ENCODE assay signal across 20 cellular contexts in genomic region chr7:117333168-117333567, GRCh38. TPM values are rescaled to one million over a fixed set of nuclear protein-coding genes. Genes with fewer than 3 reads are reported as not detected.
DNase-seq lines count a peak whose midpoint lies in the region; ATAC-seq and TF ChIP-seq lines count a peak whose summit lies in the region.
"Had no signal": no experiment of that assay in that cellular context is flagged by ENCODE, and none has a peak within 500 bp of the region (broad histone marks: within the 10 kb centered on the region; RNA-seq: fewer than 3 reads in every experiment).

No MANE protein-coding gene starts in this region.

- no peaks in the 10 kb centered on the region for H3K27me3 Mint-ChIP-seq in GM23338 (ENCODE audit: insufficient read depth, low read depth, poor library complexity)
- peaks cover 10% of the 10 kb centered on the region for H3K27me3 Mint-ChIP-seq in WTC11 (ENCODE audit: low read depth)
- H3K27me3 Mint-ChIP-seq in endodermal cell (ENCODE audit: insufficient read depth), result peaks cover 42% of the 10 kb centered on the region

- H3K9me3 Mint-ChIP-seq in GM23338 (no peaks in the 10 kb centered on the region), WTC11 (no peaks in the 10 kb centered on the region), endodermal cell (no peaks in the 10 kb centered on the region)
- H3K9me3 Mint-ChIP-seq: CD8-positive, alpha-beta T cell had no signal

- H4K20me1 ChIP-seq in GM23338 (replicated peaks; ENCODE audit: insufficient read depth), result no peaks in the 10 kb centered on the region
- H4K20me1 ChIP-seq: BLaER1 treated with 17β-estradiol and CSF1 and Interleukin-3, amounts not matched to agents 10 nM and 100 nM had no signal

- H3K27ac Mint-ChIP-seq in GM23338 (no peak overlapping the region), WTC11 (no peak overlapping the region), endodermal cell (no peak overlapping the region)
- H3K27ac Mint-ChIP-seq: CD8-positive, alpha-beta T cell had no signal

- H3K79me2 ChIP-seq in GM23338 (replicated peaks; ENCODE audit: insufficient read depth), result no peaks in the 10 kb centered on the region

- intact Hi-C loops in upper lobe of right lung (cut with DNase I), result no loop called here

- H2AFZ ChIP-seq in GM23338, result no peak overlapping the region

- H3F3A ChIP-seq in GM23338 (replicated peaks; ENCODE audit: low read depth), result no peaks in the 10 kb centered on the region

- H3K4me1 Mint-ChIP-seq in GM23338, result no peaks in the 10 kb centered on the region
- no peaks in the 10 kb centered on the region for H3K4me1 Mint-ChIP-seq in WTC11
- H3K4me1 Mint-ChIP-seq in endodermal cell, result no peaks in the 10 kb centered on the region

- ATAC-seq in GM23338 (no peak), WTC11 (peak; percentile 56), foreskin keratinocyte (peak; percentile 28), GM19035 (IDR thresholded peaks at IDR 0.05; ENCODE audit: unreplicated experiment) (no peak), esophagus mucosa (no peak), upper lobe of right lung (no peak)
- ATAC-seq: CD8-positive, alpha-beta T cell; SK-N-SH treated with all-trans-retinoic acid at 6 μM for 48 hours had no signal

- H3K36me3 Mint-ChIP-seq in GM23338 (ENCODE audit: low read depth), result no peaks in the 10 kb centered on the region
- H3K36me3 Mint-ChIP-seq in WTC11, result no peaks in the 10 kb centered on the region
- no peaks in the 10 kb centered on the region for H3K36me3 Mint-ChIP-seq in endodermal cell (ENCODE audit: low read depth)
- H3K36me3 Mint-ChIP-seq: CD8-positive, alpha-beta T cell had no signal

- H3K9me2 ChIP-seq in GM23338 (ENCODE audit: insufficient read depth), result 0 out of 2 replicates have a peak, but pooled peaks cover 4% of the 10 kb centered on the region

- H3K9ac ChIP-seq in endodermal cell (ENCODE audit: extremely low read depth, low read length, poor library complexity, severe bottlenecking), result no peak overlapping the region
- H3K9ac ChIP-seq: BLaER1 treated with 17β-estradiol and CSF1 and Interleukin-3, amounts not matched to agents 10 nM and 100 nM; KMS-11 had no signal

- H3K27ac ChIP-seq in GM23338 (ENCODE audit: low read depth) (no peak overlapping the region), endodermal cell (ENCODE audit: low read depth, low read length) (no peak overlapping the region), foreskin keratinocyte (no peak overlapping the region), upper lobe of right lung (no peak overlapping the region)
- H3K27ac ChIP-seq: BLaER1 treated with 17β-estradiol and CSF1 and Interleukin-3, amounts not matched to agents 10 nM and 100 nM; KMS-11 had no signal

- no peak overlapping the region for H3K4me2 ChIP-seq in GM23338
- H3K4me2 ChIP-seq: BLaER1 treated with 17β-estradiol and CSF1 and Interleukin-3, amounts not matched to agents 10 nM and 100 nM; KMS-11 had no signal

- H3K4me1 ChIP-seq in GM23338 (ENCODE audit: insufficient read depth) (no peaks in the 10 kb centered on the region), endodermal cell (ENCODE audit: control insufficient read depth, insufficient read depth, low read length) (no peaks in the 10 kb centered on the region), foreskin keratinocyte (no peaks in the 10 kb centered on the region), upper lobe of right lung (no peaks in the 10 kb centered on the region)

- peak; percentile 42 for DNase-seq in GM23338 (ENCODE audit: low spot score)
- no peak for DNase-seq in WTC11 (ENCODE audit: low spot score)
- DNase-seq in endodermal cell, result no peak
- no peak for DNase-seq in foreskin keratinocyte
- DNase-seq in stimulated activated CD8-positive, alpha-beta memory T cell treated with anti-CD3 and anti-CD28 coated beads, Interleukin-4, amount 100 ng/mL, for 48 hours, result no peak
- DNase-seq in upper lobe of right lung, result no peak
- DNase-seq: CD8-positive, alpha-beta T cell; H7; MV-4-11; NCI-H187; NCI-H2107; NCI-H524; RPMI8226; SIG-M5 had no signal

- POLR2A ChIA-PET in WTC11 (lab: Charles Lee), result no interaction called here

- H3K4me3 Mint-ChIP-seq in GM23338 (no peak overlapping the region), WTC11 (no peak overlapping the region), endodermal cell (no peak overlapping the region)
- H3K4me3 Mint-ChIP-seq: CD8-positive, alpha-beta T cell had no signal

- H3K27me3 ChIP-seq in GM23338 (ENCODE audit: insufficient read depth) (no peaks in the 10 kb centered on the region), endodermal cell (ENCODE audit: control insufficient read depth, insufficient read depth, low read length, poor library complexity, severe bottlenecking) (peaks cover 46% of the 10 kb centered on the region), foreskin keratinocyte (peaks cover 38% of the 10 kb centered on the region), upper lobe of right lung (no peaks in the 10 kb centered on the region)
- H3K27me3 ChIP-seq: BLaER1 treated with 17β-estradiol and CSF1 and Interleukin-3, amounts not matched to agents 10 nM and 100 nM had no signal

- TF ChIP-seq CTCF in GM23338 (conservative IDR thresholded peaks at IDR 0.05; ENCODE audit: low read depth in 2 of 2) (peak in 1 of 2 experiments; percentile 36; a peak in 3 of 4 replicates), WTC11 (IDR thresholded peaks at IDR 0.05) (no peak), endodermal cell (conservative IDR thresholded peaks at IDR 0.05) (peak; percentile 61), foreskin keratinocyte (conservative IDR thresholded peaks at IDR 0.05) (peak; percentile 19), upper lobe of right lung (IDR thresholded peaks at IDR 0.05) (no peak)

- H3K4me3 ChIP-seq in GM23338, result no peak overlapping the region
- H3K4me3 ChIP-seq in endodermal cell (ENCODE audit: low read length), result no peak overlapping the region
- no peak overlapping the region for H3K4me3 ChIP-seq in upper lobe of right lung
- H3K4me3 ChIP-seq: BLaER1 treated with 17β-estradiol and CSF1 and Interleukin-3, amounts not matched to agents 10 nM and 100 nM had no signal

- CTCF ChIA-PET in WTC11 (lab: Charles Lee), result interaction anchor here (0.7 to 1.1 kb wide), 3 partner anchors 9 to 540 kb away, joined by 3 to 6 read pairs (median 3); partner anchors contain the start of genes CTTNBP2 and WNT2

- H3K9me3 ChIP-seq in endodermal cell (ENCODE audit: control insufficient read depth, low read length), result no peaks in the 10 kb centered on the region
- no peaks in the 10 kb centered on the region for H3K9me3 ChIP-seq in upper lobe of right lung

- H3K36me3 ChIP-seq in GM23338 (ENCODE audit: insufficient read depth), result no peaks in the 10 kb centered on the region
- H3K36me3 ChIP-seq in endodermal cell (ENCODE audit: control insufficient read depth, insufficient read depth, low read length), result no peaks in the 10 kb centered on the region
- H3K36me3 ChIP-seq in upper lobe of right lung, result no peaks in the 10 kb centered on the region
- H3K36me3 ChIP-seq: BLaER1 treated with 17β-estradiol and CSF1 and Interleukin-3, amounts not matched to agents 10 nM and 100 nM had no signal

TF ChIP-seq in GM23338, 12 proteins besides CTCF, POLR2A, EP300 and RAD21 (continues in another document):
- no peak for TF ChIP-seq EZH2 (IDR thresholded peaks at IDR 0.05; ENCODE audit: low read depth, unreplicated experiment)

TF ChIP-seq in WTC11, 78 proteins besides CTCF, POLR2A, EP300 and RAD21 (continues in another document):
- TF ChIP-seq OVOL2 (CRISPR knock-in tag; IDR thresholded peaks at IDR 0.05; ENCODE audit: borderline replicate concordance) (no peak), CBFB (CRISPR knock-in tag; IDR thresholded peaks at IDR 0.05; ENCODE audit: low read depth) (no peak), IRF2 (CRISPR knock-in tag; IDR thresholded peaks at IDR 0.05; ENCODE audit: borderline replicate concordance, low read depth) (no peak), ZNF281 (CRISPR knock-in tag; IDR thresholded peaks at IDR 0.05) (no peak), JAZF1 (CRISPR knock-in tag; IDR thresholded peaks at IDR 0.05) (no peak)

RNA-seq across cellular contexts. Expression of gene WNT2, which starts 10.3 kb away (rescaled TPM):
- total RNA-seq in GM23338 (2014; rRNA removed; shearing (Covaris generic)), result not detected in 2 replicates
- polyA plus RNA-seq in GM23338 (2016; fragmentation: Nextera tagmentation; extraction: Ambion mirVana) (0.09 TPM in 1 of 2 replicates, not detected in the other), foreskin keratinocyte (not detected in 2 replicates)
- total RNA-seq in WTC11 (2021) (not detected in 3 replicates), endodermal cell (not detected), foreskin keratinocyte (not detected in 2 replicates), esophagus mucosa (not detected), upper lobe of right lung (12.9 TPM)
- polyA plus RNA-seq in endodermal cell (2013, experiment 1 of 2), result not detected
- not detected for polyA plus RNA-seq in endodermal cell (2013, experiment 2 of 2)
- total RNA-seq: A673; CD8-positive, alpha-beta T cell; H7 had no signal

Comparison
In these comparisons a context has a peak if more than half of its experiments do, and no peak if none do; other contexts are left out.
1. ATAC-seq: peak in WTC11 (single experiment) and foreskin keratinocyte (single experiment); none in GM23338 (single experiment), GM19035 (single experiment), esophagus mucosa (single experiment) and upper lobe of right lung (single experiment).
2. CTCF ChIP-seq: peak in endodermal cell (single experiment) and foreskin keratinocyte (single experiment); none in WTC11 (single experiment) and upper lobe of right lung (single experiment).
3. RNA of gene WNT2, which starts 10.3 kb away (total RNA-seq): 12.9 TPM in upper lobe of right lung (single experiment); not detected in GM23338, not detected in WTC11, not detected in endodermal cell, not detected in foreskin keratinocyte and not detected in esophagus mucosa (single experiment); every median in the first group is over 10 times any median in the second.